Comparison of ENCODE assay signal across 16 cellular contexts in genomic region chr1:107547363-107548155, GRCh38.
DNase-seq lines count a peak whose midpoint lies in the region; ATAC-seq, FAIRE-seq and TF ChIP-seq lines count a peak whose summit lies in the region.
"Had no signal": no experiment of that assay in that cellular context is flagged by ENCODE, and none has a peak within 500 bp of the region (broad histone marks: within the 10 kb centered on the region; RNA-seq: fewer than 3 reads in every experiment).

No MANE protein-coding gene starts in this region.

- intact Hi-C loops in mammary epithelial cell (cut with micrococcal nuclease), result no loop called here

- BruUV-seq in mammary epithelial cell (replicated peaks; lab: Mats Ljungman, UMichigan), result no TSS peak

- H3K36me3 ChIP-seq in BLaER1 treated with 17β-estradiol and CSF1 and Interleukin-3, amounts not matched to agents 10 nM and 100 nM, result no peaks in the 10 kb centered on the region; a peak in 1 of 22 replicates
- H3K36me3 ChIP-seq in mammary epithelial cell (ENCODE audit: insufficient read depth, low read length) (no peaks in the 10 kb centered on the region), BE2C (no peaks in the 10 kb centered on the region)
- H3K36me3 ChIP-seq: MG63 had no signal

- peak; percentile 90 for ATAC-seq in foreskin keratinocyte

- H3K9me3 ChIP-seq in BLaER1 treated with 17β-estradiol and CSF1 and Interleukin-3, amounts not matched to agents 10 nM and 100 nM (replicated peaks in 1 of 11), result peaks cover 0 to 65% (median 39%) of the 10 kb centered on the region in 11 experiments; a peak in 16 of 22 replicates
- H3K9me3 ChIP-seq in mammary epithelial cell (replicated peaks; ENCODE audit: insufficient read depth, low read length) (no peaks in the 10 kb centered on the region), BE2C (no peaks in the 10 kb centered on the region)

- no peaks in the 10 kb centered on the region for H3K27me3 ChIP-seq in BLaER1 treated with 17β-estradiol and CSF1 and Interleukin-3, amounts not matched to agents 10 nM and 100 nM
- H3K27me3 ChIP-seq in mammary epithelial cell (ENCODE audit: insufficient read depth, low read length) (no peaks in the 10 kb centered on the region), foreskin keratinocyte (no peaks in the 10 kb centered on the region), BE2C (no peaks in the 10 kb centered on the region)
- H3K27me3 ChIP-seq: MG63 had no signal

- H3K79me2 ChIP-seq in mammary epithelial cell (ENCODE audit: insufficient read depth, low read length), result no peaks in the 10 kb centered on the region

- H3K4me2 ChIP-seq in BLaER1 treated with 17β-estradiol and CSF1 and Interleukin-3, amounts not matched to agents 10 nM and 100 nM, result peak overlapping the region in 9 of 11 experiments; percentile 30 to 90 (median 77); a peak in 11 of 22 replicates
- no peak overlapping the region for H3K4me2 ChIP-seq in mammary epithelial cell (ENCODE audit: insufficient read depth, low read depth, low read length)

- in situ Hi-C loops in mammary epithelial cell (cut with MboI; ENCODE audit: low sequenced_read_pairs in 2 of 2), result loop anchor here in 1 of 2 donors (25.0 kb wide), 1 partner anchor 190 kb away; no protein-coding TSS in a partner anchor

- no peaks in the 10 kb centered on the region for H4K20me1 ChIP-seq in BLaER1 treated with 17β-estradiol and CSF1 and Interleukin-3, amounts not matched to agents 10 nM and 100 nM
- H4K20me1 ChIP-seq in mammary epithelial cell (ENCODE audit: insufficient read depth, low read length), result no peaks in the 10 kb centered on the region

- FAIRE-seq in D721Med (lab: Jason Lieb, UNC), result no peak

- 68% methylated on average over 4 of the region's 4 CpGs for WGBS in mammary epithelial cell (ENCODE audit: low coverage, missing lambda C conversion rate)

- H3K27ac ChIP-seq in BLaER1 treated with 17β-estradiol and CSF1 and Interleukin-3, amounts not matched to agents 10 nM and 100 nM, result peak overlapping the region in 6 of 11 experiments; percentile 75 to 92 (median 88); a peak in 11 of 22 replicates
- H3K27ac ChIP-seq in mammary epithelial cell (ENCODE audit: insufficient read depth, low read depth, low read length) (peak overlapping the region; percentile 57), foreskin keratinocyte (peak overlapping the region; percentile 47)

- TF ChIP-seq CTCF in AG10803 (conservative IDR thresholded peaks at IDR 0.05; ENCODE audit: low read length) (no peak), mammary epithelial cell (conservative IDR thresholded peaks at IDR 0.05 in 1 of 2, IDR thresholded peaks at IDR 0.05 in 1 of 2; ENCODE audit: extremely low read depth in 1 of 2, insufficient read depth in 1 of 2, low read depth in 1 of 2, low read length in 2 of 2) (no peak), foreskin keratinocyte (conservative IDR thresholded peaks at IDR 0.05) (no peak), BE2C (IDR thresholded peaks at IDR 0.05; ENCODE audit: low read depth, low read length) (no peak), D721Med (IDR thresholded peaks at IDR 0.05; ENCODE audit: insufficient read depth, missing control alignments) (no peak)

- peak overlapping the region; percentile 87 for H2AFZ ChIP-seq in mammary epithelial cell (ENCODE audit: low read depth, low read length)

- dilution Hi-C loops in mammary epithelial cell (cut with HindIII; ENCODE audit: low sequenced_read_pairs), result no loop called here

- H3K4me1 ChIP-seq in BLaER1 treated with 17β-estradiol and CSF1 and Interleukin-3, amounts not matched to agents 10 nM and 100 nM, result peaks cover 43 to 72% (median 63%) of the 10 kb centered on the region in 10 experiments
- peaks cover 13% of the 10 kb centered on the region for H3K4me1 ChIP-seq in mammary epithelial cell (ENCODE audit: insufficient read depth, low read length)
- peaks cover 19% of the 10 kb centered on the region for H3K4me1 ChIP-seq in foreskin keratinocyte
- H3K4me1 ChIP-seq in BE2C, result peaks cover 10% of the 10 kb centered on the region

- DNase-seq in AG10803 (ENCODE audit: low read depth) (peak; percentile 70), mammary epithelial cell (peak; percentile 80), foreskin keratinocyte (peak; percentile 76 to 88), BE2C (no peak), DMS53 (lab: John Stamatoyannopoulos, UW) (no peak), D721Med (ENCODE audit: insufficient read length, low spot score) (no peak)
- DNase-seq: ACHN; HFFc6; NCI-H1694; NCI-H2107; NCI-H226; NCI-H526 treated with DMSO at 0.1 percent for 48 hours; NK-92 treated with Interleukin-12 subunit alpha and Interleukin-12 subunit beta, amount 100 ng/mL, for 24 hours; SIG-M5 had no signal

- H3K4me3 ChIP-seq in AG10803 (ENCODE audit: low read length) (no peak overlapping the region), mammary epithelial cell (replicated peaks in 1 of 3; ENCODE audit: insufficient read depth in 1 of 3, low read depth in 2 of 3, low read length in 3 of 3) (no peak overlapping the region), BE2C (ENCODE audit: low read depth, low read length) (no peak overlapping the region)
- H3K4me3 ChIP-seq in BLaER1 treated with 17β-estradiol and CSF1 and Interleukin-3, amounts not matched to agents 10 nM and 100 nM, result peak overlapping the region in 2 of 10 experiments; percentile 19; a peak in 2 of 20 replicates
- H3K4me3 ChIP-seq: MG63 had no signal

- 0 out of 22 replicates have a peak overlapping the region, but pooled peaks of 1 of the 11 experiments have one; percentile 4 for H3K9ac ChIP-seq in BLaER1 treated with 17β-estradiol and CSF1 and Interleukin-3, amounts not matched to agents 10 nM and 100 nM
- H3K9ac ChIP-seq in mammary epithelial cell (ENCODE audit: insufficient read depth, low read length), result no peak overlapping the region

- CTCF ChIA-PET in mammary epithelial cell (lab: Charles Lee; ENCODE audit: low non-redundant PET), result no interaction called here

Comparison
In these comparisons a context has a peak if more than half of its experiments do, and no peak if none do; other contexts are left out.
1. DNase-seq: peak in AG10803 (single experiment), mammary epithelial cell (single experiment) and foreskin keratinocyte (2 of 2); none in BE2C (single experiment), DMS53 (single experiment) and D721Med (single experiment).
2. Peak in every context shown above with its lines, with median percentiles within 50 percentile points of each other: H3K27ac ChIP-seq.